In genomic region chr15:48975713-48976419, GRCh38 we compare ENCODE assay signal across 8 cellular contexts. TPM values are rescaled to one million over a fixed set of nuclear protein-coding genes. Genes with fewer than 3 reads are reported as not detected.
A peak's percentile ranks its signal among the peaks of the same experiment; 100 is the strongest.
DNase-seq lines count a peak whose midpoint lies in the region; ATAC-seq and TF ChIP-seq lines count a peak whose summit lies in the region.

No MANE protein-coding gene starts in this region.

- H3K27ac ChIP-seq in psoas muscle = peak overlapping the region; percentile 44

- H3K27ac Mint-ChIP-seq in HFFc6 = no peak overlapping the region
- H3K27ac Mint-ChIP-seq in T-cell = no peak overlapping the region

- H3K4me3 Mint-ChIP-seq in HFFc6 (peak overlapping the region; percentile 78), T-cell (peak overlapping the region; percentile 44 to 58 (median 46))

- H3K4me3 ChIP-seq in GM08714 (ENCODE audit: low read length) (peak overlapping the region; percentile 44; the same call in 1 of the 2 replicates), psoas muscle (peak overlapping the region; percentile 65)

- ATAC-seq in T-cell (replicated peaks in 1 of 4) = peak; percentile 99
- ATAC-seq in left ventricle myocardium superior = peak; percentile 99
- peak; percentile 97 to 100 (median 98) for ATAC-seq in psoas muscle

- no peaks in the 10 kb centered on the region for H3K27me3 ChIP-seq in psoas muscle (ENCODE audit: insufficient read depth in 3 of 3, low read length in 2 of 3)

- H3K9me3 Mint-ChIP-seq in HFFc6 = no peaks in the 10 kb centered on the region
- no peaks in the 10 kb centered on the region for H3K9me3 Mint-ChIP-seq in T-cell

- H3K4me1 ChIP-seq in psoas muscle = peaks cover 4% of the 10 kb centered on the region

- intact Hi-C loops in left ventricle myocardium superior (cut with micrococcal nuclease) = no loop called here
- intact Hi-C loops in psoas muscle (cut with DNase I) = loop anchor here in 1 of 2 donors (2.0 kb wide), 1 partner anchor 113 kb away; no protein-coding TSS in a partner anchor

- no peaks in the 10 kb centered on the region for H3K9me3 ChIP-seq in psoas muscle

- CTCF ChIA-PET in T-cell (lab: Charles Lee) = interaction anchor here (0.5 to 2.6 kb wide), 29 partner anchors 9 to 1444 kb away, joined by 3 to 34 read pairs (median 4); partner anchors contain the start of genes CEP152 (in 1 of the 2), COPS2 (in 1 of the 2), EID1 (in 1 of the 2) and SECISBP2L (in 1 of the 2)

- no peaks in the 10 kb centered on the region for H3K36me3 ChIP-seq in psoas muscle (ENCODE audit: insufficient read depth in 1 of 2, low read depth in 1 of 2)

- H3K36me3 Mint-ChIP-seq in HFFc6 (ENCODE audit: low read depth) = no peaks in the 10 kb centered on the region
- H3K36me3 Mint-ChIP-seq in T-cell = no peaks in the 10 kb centered on the region

- peak; percentile 60 for DNase-seq in HFFc6
- DNase-seq in NAMALWA (ENCODE audit: low spot score) = peak; percentile 86
- DNase-seq in T-cell = peak; percentile 37 to 78 (median 62)
- DNase-seq in amniotic epithelial cell (ENCODE audit: low read depth) = peak; percentile 73
- peak; percentile 91 for DNase-seq in left ventricle myocardium superior
- peak; percentile 81 to 87 for DNase-seq in psoas muscle
- peak; percentile 78 for DNase-seq in ureter (ENCODE audit: low spot score)

- 4 to 6% (median 4%) methylated on average over 45 to 50 of the region's 50 CpGs for WGBS in psoas muscle, 3 donors

- TF ChIP-seq CTCF in HFFc6 (IDR thresholded peaks at IDR 0.05) = peak; percentile 94
- TF ChIP-seq CTCF in psoas muscle (IDR thresholded peaks at IDR 0.05) = peak; percentile 94

- H3K27me3 Mint-ChIP-seq in HFFc6 (ENCODE audit: insufficient read depth) (no peaks in the 10 kb centered on the region; the same call in none of the 2 replicates), T-cell (peaks cover 32 to 36% of the 10 kb centered on the region in 2 donors)

- POLR2A ChIA-PET in T-cell (lab: Charles Lee) = interaction anchor here in 1 of 2 donors (0.5 to 0.6 kb wide), 2 partner anchors 163 to 168 kb away, joined by 3 read pairs; no protein-coding TSS in a partner anchor

- H3K4me1 Mint-ChIP-seq in HFFc6 (ENCODE audit: low read depth) (peaks cover 19% of the 10 kb centered on the region), T-cell (peaks cover 0 to 3% (median 2%) of the 10 kb centered on the region in 3 donors)

RNA-seq across cellular contexts. Expression of gene SHC4, which starts 12.1 kb away (rescaled TPM):
- total RNA-seq in HFFc6 (2021; fragmentation: NEBNext Ultra II Directional; extraction: Animal tissue kit (Norgen Biotek cat#: 25700)) = 1 to 10 TPM; 2.1 to 4.2 (median 3.5) TPM
- total RNA-seq in T-cell = under 1 TPM; 0.13 to 0.88 (median 0.19) TPM
- total RNA-seq in left ventricle myocardium superior = 2.4 TPM
- 1 to 10 TPM in 1 of 4 donors, under 1 TPM in 2, not detected in 1; 0.14 to 1.0 (median 0.49) TPM for total RNA-seq in psoas muscle
- polyA plus RNA-seq in psoas muscle = under 1 TPM; 0.10 to 0.36 (median 0.14) TPM
- 0.55 TPM for total RNA-seq in ureter

Comparison
In these comparisons a context has a peak if more than half of its experiments do, and no peak if none do; other contexts are left out.
1. Peak in every context shown above with its lines: DNase-seq, ATAC-seq, H3K4me3 ChIP-seq and H3K27ac ChIP-seq.